In genomic region chr4:84099591-84099990, GRCh38 we compare ENCODE assay signal across 1 cellular context.
TF ChIP-seq lines count a peak whose summit lies in the region.

No MANE protein-coding gene starts in this region.

TF ChIP-seq in WTC11, 78 proteins besides CTCF, POLR2A, EP300 and RAD21 (continued from another document):
- TF ChIP-seq ZNF532 (CRISPR knock-in tag; IDR thresholded peaks at IDR 0.05; ENCODE audit: borderline replicate concordance) (no peak), OVOL2 (CRISPR knock-in tag; IDR thresholded peaks at IDR 0.05; ENCODE audit: borderline replicate concordance) (no peak)
TF ChIP-seq in WTC11: peak in this region for 0.
